ENCODE assay signal across 9 cellular contexts in genomic region chr10:114504769-114505579, GRCh38.
DNase-seq lines count a peak whose midpoint lies in the region; ATAC-seq and TF ChIP-seq lines count a peak whose summit lies in the region.
"Had no signal": no experiment of that assay in that cellular context is flagged by ENCODE, and none has a peak within 500 bp of the region (broad histone marks: within the 10 kb centered on the region; RNA-seq: fewer than 3 reads in every experiment).

No MANE protein-coding gene starts in this region.

- H2AFZ ChIP-seq in PC-9 = no peak overlapping the region
- no peak overlapping the region for H2AFZ ChIP-seq in fibroblast of lung (ENCODE audit: low read length)

- no TSS peak for BruUV-seq in PC-9 (replicated peaks; lab: Mats Ljungman, UMichigan)

- H3K9me3 ChIP-seq in PC-9 (ENCODE audit: insufficient read depth, low read depth) (no peaks in the 10 kb centered on the region), fibroblast of lung (ENCODE audit: control insufficient read depth, insufficient read depth, low read depth, low read length) (no peaks in the 10 kb centered on the region)

- H3K27ac ChIP-seq in PC-9 (peak overlapping the region; percentile 82), fibroblast of lung (ENCODE audit: insufficient read depth, low read length) (no peak overlapping the region)
- H3K27ac ChIP-seq: SK-N-MC had no signal

- ATAC-seq in activated CD4-positive, CD25-positive, alpha-beta regulatory T cell treated with anti-CD3 and anti-CD28 coated beads, Interleukin-2, amount 50 U/mL, for 24 hours = no peak
- ATAC-seq in HG02798 (IDR thresholded peaks at IDR 0.05; ENCODE audit: poor library complexity, unreplicated experiment) (no peak), GM21737 (IDR thresholded peaks at IDR 0.05; ENCODE audit: unreplicated experiment) (no peak)

- POLR2A ChIA-PET in PC-9 (lab: Charles Lee; ENCODE audit: unreplicated experiment) = no interaction called here

- no peaks in the 10 kb centered on the region for H4K20me1 ChIP-seq in PC-9 (ENCODE audit: insufficient read depth)
- no peaks in the 10 kb centered on the region for H4K20me1 ChIP-seq in fibroblast of lung (ENCODE audit: control insufficient read depth, extremely low read depth, insufficient read depth, low read length)

- no peak overlapping the region for H3K4me3 ChIP-seq in PC-9
- no peak overlapping the region for H3K4me3 ChIP-seq in fibroblast of lung (replicated peaks in 1 of 4; ENCODE audit: control extremely low read depth in 1 of 4, insufficient read depth in 1 of 4, low read depth in 3 of 4, low read length in 4 of 4)
- H3K4me3 ChIP-seq: SK-N-MC had no signal

- no peak overlapping the region for H3K9ac ChIP-seq in fibroblast of lung (ENCODE audit: insufficient read depth, low read length)

- H3K4me1 ChIP-seq in PC-9 (replicated peaks; ENCODE audit: insufficient read depth) (peaks cover 59% of the 10 kb centered on the region), fibroblast of lung (ENCODE audit: control insufficient read depth, extremely low read depth, insufficient read depth, low read length) (no peaks in the 10 kb centered on the region)

- CTCF ChIA-PET in PC-9 (lab: Charles Lee) = no interaction called here

- TF ChIP-seq CTCF in PC-9 (conservative IDR thresholded peaks at IDR 0.05) (no peak), fibroblast of lung (conservative IDR thresholded peaks at IDR 0.05 in 1 of 2, IDR thresholded peaks at IDR 0.05 in 1 of 2; ENCODE audit: low read depth in 1 of 2, low read length in 2 of 2) (no peak)

- no peaks in the 10 kb centered on the region for H3K36me3 ChIP-seq in PC-9 (ENCODE audit: low read depth)
- no peaks in the 10 kb centered on the region for H3K36me3 ChIP-seq in fibroblast of lung (ENCODE audit: control insufficient read depth, insufficient read depth, low read length)

- peaks cover 30% of the 10 kb centered on the region for H3F3A ChIP-seq in PC-9 (ENCODE audit: insufficient read depth, low read depth)

- H3K9me2 ChIP-seq in PC-9 (ENCODE audit: insufficient read depth) = no peaks in the 10 kb centered on the region

- H3K4me2 ChIP-seq in PC-9 (peak overlapping the region; percentile 62), fibroblast of lung (ENCODE audit: extremely low read depth, insufficient read depth, low read length) (no peak overlapping the region)

- H3K27me3 ChIP-seq in PC-9 (ENCODE audit: insufficient read depth, low read depth) = no peaks in the 10 kb centered on the region
- H3K27me3 ChIP-seq in fibroblast of lung (ENCODE audit: control insufficient read depth, insufficient read depth, low read length) = no peaks in the 10 kb centered on the region

- DNase-seq in AG20443 (ENCODE audit: low spot score) = peak; percentile 63
- DNase-seq in PC-9 = peak; percentile 45 to 95
- DNase-seq in fibroblast of lung (ENCODE audit: low read depth in 2 of 2) = peak; percentile 88 to 95
- peak; percentile 40 for DNase-seq in non-pigmented ciliary epithelial cell (ENCODE audit: low read depth)
- DNase-seq in nucleus accumbens (lab: John Stamatoyannopoulos, UW) = no peak

- intact Hi-C loops in PC-9 (cut with micrococcal nuclease; ENCODE audit: unreplicated experiment) = loop anchor here (2.0 kb wide), 1 partner anchor 40 kb away; no protein-coding TSS in a partner anchor

- H3K79me2 ChIP-seq in PC-9 (ENCODE audit: low read depth) (peaks cover 55% of the 10 kb centered on the region), fibroblast of lung (ENCODE audit: control insufficient read depth, insufficient read depth, low read length) (no peaks in the 10 kb centered on the region)

Comparison
In these comparisons a context has a peak if more than half of its experiments do, and no peak if none do; other contexts are left out.
1. DNase-seq: peak in AG20443 (single experiment), PC-9 (2 of 2), fibroblast of lung (2 of 2) and non-pigmented ciliary epithelial cell (single experiment); none in nucleus accumbens (0 of 56).